In the genomic region with DNA sequence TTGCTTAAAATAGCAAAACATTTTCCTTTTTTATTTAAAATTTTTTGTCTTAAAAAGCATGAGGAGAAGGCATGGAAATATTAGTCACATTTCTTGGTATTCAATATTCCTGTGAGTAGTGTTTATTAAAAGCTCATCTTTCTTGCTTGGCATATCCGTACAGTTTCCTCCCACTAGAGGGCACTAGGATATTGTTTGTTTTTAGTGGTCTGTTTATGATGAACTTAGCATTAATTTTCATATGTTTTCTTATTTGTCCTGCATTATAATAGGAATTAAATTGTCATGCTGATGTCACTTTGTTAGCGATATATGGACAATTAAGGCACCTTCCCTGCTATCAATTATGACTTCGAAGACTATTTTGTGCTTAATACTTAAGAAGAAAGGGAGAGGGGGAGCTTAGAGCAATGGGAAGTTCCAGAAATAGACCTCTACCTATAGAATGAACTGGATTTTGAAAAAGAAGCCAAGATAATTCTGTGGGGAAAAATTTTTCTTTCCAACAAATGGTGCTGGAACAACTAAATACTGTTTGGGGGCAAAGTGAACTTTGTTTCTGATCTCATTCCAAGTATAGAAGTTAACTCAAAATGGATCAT, we compare ENCODE assay signal across 1 cellular context.
TF ChIP-seq lines count a peak whose summit lies in the region.

No MANE protein-coding gene starts in this region.

TF ChIP-seq in K562, 482 proteins besides CTCF, POLR2A, EP300 and RAD21 (continued from another document and continues in another):
- TF ChIP-seq MAZ (CRISPR knock-in tag; conservative IDR thresholded peaks at IDR 0.05 in 1 of 2, IDR thresholded peaks at IDR 0.05 in 1 of 2) (0 out of 4 replicates have a peak, but pooled peaks of 1 of the 2 experiments have one; percentile 23), LCOR (CRISPR knock-in tag; IDR thresholded peaks at IDR 0.05) (no peak), CHAMP1 (IDR thresholded peaks at IDR 0.05) (0 out of 2 replicates have a peak, but pooled peaks have one; percentile 17), PRPF4 (IDR thresholded peaks at IDR 0.05; ENCODE audit: insufficient read depth, low read depth, low read length, poor library complexity, severe bottlenecking) (no peak), SMC3 (conservative IDR thresholded peaks at IDR 0.05; ENCODE audit: insufficient read depth, low read depth, low read length) (peak; percentile 86), HNRNPUL1 (IDR thresholded peaks at IDR 0.05; ENCODE audit: low read length) (no peak), SMAD2 (IDR thresholded peaks at IDR 0.05; ENCODE audit: low read depth, low read length) (no peak), SIN3B (IDR thresholded peaks at IDR 0.05; ENCODE audit: low read depth) (no peak), ZNF668 (CRISPR knock-in tag; IDR thresholded peaks at IDR 0.05) (0 out of 2 replicates have a peak, but pooled peaks have one; percentile 39), RCOR1 (IDR thresholded peaks at IDR 0.05; ENCODE audit: borderline replicate concordance in 1 of 2, low read depth in 2 of 2, low read length in 2 of 2) (peak in 1 of 2 experiments; percentile 60; a peak in 2 of 4 replicates), EZH2 (IDR thresholded peaks at IDR 0.05; ENCODE audit: borderline replicate concordance, low read depth, low read length) (no peak), ZNF518B (CRISPR knock-in tag; IDR thresholded peaks at IDR 0.05) (no peak), GATAD2B (IDR thresholded peaks at IDR 0.05; ENCODE audit: borderline replicate concordance) (peak; percentile 60; the same call in 1 of the 2 replicates), HINFP (tag; conservative IDR thresholded peaks at IDR 0.05; ENCODE audit: low read depth) (no peak), FOSL1 (tag; conservative IDR thresholded peaks at IDR 0.05) (0 out of 2 replicates have a peak, but pooled peaks have one; percentile 13), ZBTB33 (CRISPR knock-in tag; IDR thresholded peaks at IDR 0.05) (peak; percentile 16; the same call in 1 of the 2 replicates), HMG20B (CRISPR knock-in tag; IDR thresholded peaks at IDR 0.05) (no peak), ARNT (IDR thresholded peaks at IDR 0.05) (peak in 1 of 2 experiments; percentile 73; a peak in 1 of 4 replicates), ZNF316 (IDR thresholded peaks at IDR 0.05) (peak; percentile 77), EWSR1 (IDR thresholded peaks at IDR 0.05; ENCODE audit: borderline replicate concordance, low read depth, partially characterized antibody) (no peak), MAFF (IDR thresholded peaks at IDR 0.05; ENCODE audit: low read length) (peak; percentile 54)
- TF ChIP-seq, protein P1, sequence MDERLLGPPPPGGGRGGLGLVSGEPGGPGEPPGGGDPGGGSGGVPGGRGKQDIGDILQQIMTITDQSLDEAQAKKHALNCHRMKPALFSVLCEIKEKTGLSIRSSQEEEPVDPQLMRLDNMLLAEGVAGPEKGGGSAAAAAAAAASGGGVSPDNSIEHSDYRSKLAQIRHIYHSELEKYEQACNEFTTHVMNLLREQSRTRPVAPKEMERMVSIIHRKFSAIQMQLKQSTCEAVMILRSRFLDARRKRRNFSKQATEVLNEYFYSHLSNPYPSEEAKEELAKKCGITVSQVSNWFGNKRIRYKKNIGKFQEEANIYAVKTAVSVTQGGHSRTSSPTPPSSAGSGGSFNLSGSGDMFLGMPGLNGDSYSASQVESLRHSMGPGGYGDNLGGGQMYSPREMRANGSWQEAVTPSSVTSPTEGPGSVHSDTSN (CRISPR knock-in tag; IDR thresholded peaks at IDR 0.05; ENCODE audit: low read depth) = no peak
- TF ChIP-seq, protein P1 (tag; conservative IDR thresholded peaks at IDR 0.05; ENCODE audit: low read depth) = peak; percentile 45; the same call in 1 of the 2 replicates
- TF ChIP-seq, protein P2, sequence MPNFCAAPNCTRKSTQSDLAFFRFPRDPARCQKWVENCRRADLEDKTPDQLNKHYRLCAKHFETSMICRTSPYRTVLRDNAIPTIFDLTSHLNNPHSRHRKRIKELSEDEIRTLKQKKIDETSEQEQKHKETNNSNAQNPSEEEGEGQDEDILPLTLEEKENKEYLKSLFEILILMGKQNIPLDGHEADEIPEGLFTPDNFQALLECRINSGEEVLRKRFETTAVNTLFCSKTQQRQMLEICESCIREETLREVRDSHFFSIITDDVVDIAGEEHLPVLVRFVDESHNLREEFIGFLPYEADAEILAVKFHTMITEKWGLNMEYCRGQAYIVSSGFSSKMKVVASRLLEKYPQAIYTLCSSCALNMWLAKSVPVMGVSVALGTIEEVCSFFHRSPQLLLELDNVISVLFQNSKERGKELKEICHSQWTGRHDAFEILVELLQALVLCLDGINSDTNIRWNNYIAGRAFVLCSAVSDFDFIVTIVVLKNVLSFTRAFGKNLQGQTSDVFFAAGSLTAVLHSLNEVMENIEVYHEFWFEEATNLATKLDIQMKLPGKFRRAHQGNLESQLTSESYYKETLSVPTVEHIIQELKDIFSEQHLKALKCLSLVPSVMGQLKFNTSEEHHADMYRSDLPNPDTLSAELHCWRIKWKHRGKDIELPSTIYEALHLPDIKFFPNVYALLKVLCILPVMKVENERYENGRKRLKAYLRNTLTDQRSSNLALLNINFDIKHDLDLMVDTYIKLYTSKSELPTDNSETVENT (CRISPR knock-in tag; IDR thresholded peaks at IDR 0.05) = no peak
- TF ChIP-seq, protein P3, sequence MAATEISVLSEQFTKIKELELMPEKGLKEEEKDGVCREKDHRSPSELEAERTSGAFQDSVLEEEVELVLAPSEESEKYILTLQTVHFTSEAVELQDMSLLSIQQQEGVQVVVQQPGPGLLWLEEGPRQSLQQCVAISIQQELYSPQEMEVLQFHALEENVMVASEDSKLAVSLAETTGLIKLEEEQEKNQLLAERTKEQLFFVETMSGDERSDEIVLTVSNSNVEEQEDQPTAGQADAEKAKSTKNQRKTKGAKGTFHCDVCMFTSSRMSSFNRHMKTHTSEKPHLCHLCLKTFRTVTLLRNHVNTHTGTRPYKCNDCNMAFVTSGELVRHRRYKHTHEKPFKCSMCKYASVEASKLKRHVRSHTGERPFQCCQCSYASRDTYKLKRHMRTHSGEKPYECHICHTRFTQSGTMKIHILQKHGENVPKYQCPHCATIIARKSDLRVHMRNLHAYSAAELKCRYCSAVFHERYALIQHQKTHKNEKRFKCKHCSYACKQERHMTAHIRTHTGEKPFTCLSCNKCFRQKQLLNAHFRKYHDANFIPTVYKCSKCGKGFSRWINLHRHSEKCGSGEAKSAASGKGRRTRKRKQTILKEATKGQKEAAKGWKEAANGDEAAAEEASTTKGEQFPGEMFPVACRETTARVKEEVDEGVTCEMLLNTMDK (IDR thresholded peaks at IDR 0.05; ENCODE audit: borderline replicate concordance, insufficient read depth, low read depth, low read length, poor library complexity, severe bottlenecking) = peak; percentile 7
- TF ChIP-seq, protein P4, sequence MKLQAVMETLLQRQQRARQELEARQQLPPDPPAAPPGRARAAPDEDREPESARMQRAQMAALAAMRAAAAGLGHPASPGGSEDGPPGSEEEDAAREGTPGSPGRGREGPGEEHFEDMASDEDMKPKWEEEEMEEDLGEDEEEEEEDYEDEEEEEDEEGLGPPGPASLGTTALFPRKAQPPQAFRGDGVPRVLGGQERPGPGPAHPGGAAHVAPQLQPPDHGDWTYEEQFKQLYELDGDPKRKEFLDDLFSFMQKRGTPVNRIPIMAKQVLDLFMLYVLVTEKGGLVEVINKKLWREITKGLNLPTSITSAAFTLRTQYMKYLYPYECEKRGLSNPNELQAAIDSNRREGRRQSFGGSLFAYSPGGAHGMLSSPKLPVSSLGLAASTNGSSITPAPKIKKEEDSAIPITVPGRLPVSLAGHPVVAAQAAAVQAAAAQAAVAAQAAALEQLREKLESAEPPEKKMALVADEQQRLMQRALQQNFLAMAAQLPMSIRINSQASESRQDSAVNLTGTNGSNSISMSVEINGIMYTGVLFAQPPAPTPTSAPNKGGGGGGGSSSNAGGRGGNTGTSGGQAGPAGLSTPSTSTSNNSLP (IDR thresholded peaks at IDR 0.05; ENCODE audit: borderline replicate concordance, low read depth, low read length) = peak; percentile 73; the same call in 1 of the 2 replicates
- TF ChIP-seq, protein P5, sequence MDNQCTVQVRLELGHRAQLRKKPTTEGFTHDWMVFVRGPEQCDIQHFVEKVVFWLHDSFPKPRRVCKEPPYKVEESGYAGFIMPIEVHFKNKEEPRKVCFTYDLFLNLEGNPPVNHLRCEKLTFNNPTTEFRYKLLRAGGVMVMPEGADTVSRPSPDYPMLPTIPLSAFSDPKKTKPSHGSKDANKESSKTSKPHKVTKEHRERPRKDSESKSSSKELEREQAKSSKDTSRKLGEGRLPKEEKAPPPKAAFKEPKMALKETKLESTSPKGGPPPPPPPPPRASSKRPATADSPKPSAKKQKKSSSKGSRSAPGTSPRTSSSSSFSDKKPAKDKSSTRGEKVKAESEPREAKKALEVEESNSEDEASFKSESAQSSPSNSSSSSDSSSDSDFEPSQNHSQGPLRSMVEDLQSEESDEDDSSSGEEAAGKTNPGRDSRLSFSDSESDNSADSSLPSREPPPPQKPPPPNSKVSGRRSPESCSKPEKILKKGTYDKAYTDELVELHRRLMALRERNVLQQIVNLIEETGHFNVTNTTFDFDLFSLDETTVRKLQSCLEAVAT (IDR thresholded peaks at IDR 0.05) = no peak
